ENCODE assay signal across 24 cellular contexts in genomic region chr5:112473989-112474388, GRCh38. TPM values are rescaled to one million over a fixed set of nuclear protein-coding genes. Genes with fewer than 3 reads are reported as not detected.
A peak's percentile ranks its signal among the peaks of the same experiment; 100 is the strongest.
DNase-seq lines count a peak whose midpoint lies in the region; ATAC-seq and TF ChIP-seq lines count a peak whose summit lies in the region.
"Had no signal": no experiment of that assay in that cellular context is flagged by ENCODE, and none has a peak within 500 bp of the region (broad histone marks: within the 10 kb centered on the region; RNA-seq: fewer than 3 reads in every experiment).

No MANE protein-coding gene starts in this region.

- H4K20me1 ChIP-seq in Karpas-422 (ENCODE audit: insufficient read depth, low read depth, low read length) (no peaks in the 10 kb centered on the region), smooth muscle cell (ENCODE audit: low read depth) (no peaks in the 10 kb centered on the region)
- H4K20me1 ChIP-seq: BLaER1 treated with 17β-estradiol and CSF1 and Interleukin-3, amounts not matched to agents 10 nM and 100 nM had no signal

- no peak overlapping the region for H3K4me2 ChIP-seq in Karpas-422 (ENCODE audit: low read depth, low read length, poor library complexity, severe bottlenecking)
- peak overlapping the region; percentile 21 for H3K4me2 ChIP-seq in smooth muscle cell
- H3K4me2 ChIP-seq: A549; BLaER1 treated with 17β-estradiol and CSF1 and Interleukin-3, amounts not matched to agents 10 nM and 100 nM had no signal

- H3K4me1 ChIP-seq in Karpas-422 (ENCODE audit: low read length): 0 out of 2 replicates have a peak, but pooled peaks cover 5% of the 10 kb centered on the region
- no peaks in the 10 kb centered on the region for H3K4me1 ChIP-seq in smooth muscle cell (ENCODE audit: low read depth)
- H3K4me1 ChIP-seq: A549; BE2C; BLaER1 treated with 17β-estradiol and CSF1 and Interleukin-3, amounts not matched to agents 10 nM and 100 nM had no signal

- intact Hi-C loops in Right ventricle myocardium superior (cut with DNase I) (no loop called here), left cardiac atrium (cut with DNase I) (no loop called here), dorsolateral prefrontal cortex (cut with DNase I) (no loop called here)

- peaks cover 36% of the 10 kb centered on the region for H3K4me1 Mint-ChIP-seq in mesothelial cell of epicardium
- H3K4me1 Mint-ChIP-seq: CD14-positive monocyte; CD8-positive, alpha-beta memory T cell had no signal

- WGBS in smooth muscle cell (ENCODE audit: low lambda C conversion rate): 24% methylated on average over 5 of the region's 5 CpGs

- no peaks in the 10 kb centered on the region for H3K79me2 ChIP-seq in Karpas-422 (ENCODE audit: low read length)
- no peaks in the 10 kb centered on the region for H3K79me2 ChIP-seq in smooth muscle cell (ENCODE audit: low read depth)

- no peak overlapping the region for H3K4me3 Mint-ChIP-seq in mesothelial cell of epicardium
- H3K4me3 Mint-ChIP-seq: CD14-positive monocyte; CD4-positive, alpha-beta T cell; CD8-positive, alpha-beta memory T cell; H9 had no signal

- H3K9me3 ChIP-seq in Karpas-422 (ENCODE audit: low read length) (no peaks in the 10 kb centered on the region), smooth muscle cell (replicated peaks; ENCODE audit: low read depth) (no peaks in the 10 kb centered on the region)
- H3K9me3 ChIP-seq: A549; BE2C; BLaER1 treated with 17β-estradiol and CSF1 and Interleukin-3, amounts not matched to agents 10 nM and 100 nM had no signal

- no peak for DNase-seq in Right ventricle myocardium superior
- DNase-seq in left cardiac atrium: no peak
- peak; percentile 7 for DNase-seq in Karpas-422
- no peak for DNase-seq in mesothelial cell of epicardium (ENCODE audit: low spot score in 2 of 2, unreplicated experiment in 2 of 2)
- DNase-seq in smooth muscle cell (lab: John Stamatoyannopoulos, UW; ENCODE audit: unreplicated experiment): no peak
- DNase-seq in dorsolateral prefrontal cortex: no peak
- DNase-seq: 8988T; ACHN; AML-193; BE2C; CD4-positive, alpha-beta T cell; CD8-positive, alpha-beta memory T cell; DMS 273 treated with DMSO at 0.1 percent for 48 hours; DMS79; EL; GDM1; GM23248; H9 had no signal

- H3K27me3 ChIP-seq in Karpas-422 (ENCODE audit: low read length): no peaks in the 10 kb centered on the region
- no peaks in the 10 kb centered on the region for H3K27me3 ChIP-seq in smooth muscle cell (ENCODE audit: low read depth)
- no peaks in the 10 kb centered on the region for H3K27me3 ChIP-seq in dorsolateral prefrontal cortex
- H3K27me3 ChIP-seq: BLaER1 treated with 17β-estradiol and CSF1 and Interleukin-3, amounts not matched to agents 10 nM and 100 nM had no signal

- H3K4me3 ChIP-seq in Karpas-422 (ENCODE audit: low read length): no peak overlapping the region
- no peak overlapping the region for H3K4me3 ChIP-seq in smooth muscle cell
- H3K4me3 ChIP-seq in dorsolateral prefrontal cortex: no peak overlapping the region
- H3K4me3 ChIP-seq: A549; BLaER1 treated with 17β-estradiol and CSF1 and Interleukin-3, amounts not matched to agents 10 nM and 100 nM; GM12878; GM23248 had no signal

- H2AFZ ChIP-seq in Karpas-422 (ENCODE audit: low read length): no peak overlapping the region
- H2AFZ ChIP-seq in smooth muscle cell (ENCODE audit: low read depth): peak overlapping the region; percentile 35
- H2AFZ ChIP-seq: GM23248 had no signal

- TF ChIP-seq CTCF in mesothelial cell of epicardium (IDR thresholded peaks at IDR 0.05; ENCODE audit: unreplicated experiment) (no peak), smooth muscle cell (IDR thresholded peaks at IDR 0.05; ENCODE audit: borderline replicate concordance, insufficient read depth, poor library complexity, severe bottlenecking) (no peak), dorsolateral prefrontal cortex (IDR thresholded peaks at IDR 0.05 in 54 of 56, conservative IDR thresholded peaks at IDR 0.05 in 2 of 56; ENCODE audit: low read depth in 1 of 56, partially characterized antibody in 56 of 56) (no peak)

- H3K27ac ChIP-seq in Karpas-422 (ENCODE audit: low read length): no peak overlapping the region
- no peak overlapping the region for H3K27ac ChIP-seq in smooth muscle cell (ENCODE audit: low read depth)
- no peak overlapping the region for H3K27ac ChIP-seq in dorsolateral prefrontal cortex
- H3K27ac ChIP-seq: A549; BLaER1 treated with 17β-estradiol and CSF1 and Interleukin-3, amounts not matched to agents 10 nM and 100 nM; GM23248 had no signal

- H3K9me3 Mint-ChIP-seq in mesothelial cell of epicardium: no peaks in the 10 kb centered on the region
- H3K9me3 Mint-ChIP-seq: CD4-positive, alpha-beta T cell; CD8-positive, alpha-beta memory T cell; H9 had no signal

- H3K9ac ChIP-seq in Karpas-422 (ENCODE audit: low read length): no peak overlapping the region
- H3K9ac ChIP-seq in smooth muscle cell (ENCODE audit: low read depth): no peak overlapping the region
- H3K9ac ChIP-seq: BLaER1 treated with 17β-estradiol and CSF1 and Interleukin-3, amounts not matched to agents 10 nM and 100 nM; GM23248 had no signal

- peak; percentile 64 for ATAC-seq in Right ventricle myocardium superior (ENCODE audit: poor library complexity)
- no peak for ATAC-seq in left cardiac atrium
- no peak for ATAC-seq in HG03432 (IDR thresholded peaks at IDR 0.05; ENCODE audit: unreplicated experiment)
- ATAC-seq: A549, GM12878, HCT116 had no signal

- no peaks in the 10 kb centered on the region for H3K36me3 Mint-ChIP-seq in mesothelial cell of epicardium
- H3K36me3 Mint-ChIP-seq: CD14-positive monocyte; CD8-positive, alpha-beta memory T cell had no signal

- no peaks in the 10 kb centered on the region for H3K27me3 Mint-ChIP-seq in mesothelial cell of epicardium (ENCODE audit: low read depth)

- no peaks in the 10 kb centered on the region for H3F3A ChIP-seq in smooth muscle cell (ENCODE audit: low read depth)

- H3K36me3 ChIP-seq in Karpas-422 (ENCODE audit: insufficient read depth, low read length) (no peaks in the 10 kb centered on the region), smooth muscle cell (ENCODE audit: low read depth) (no peaks in the 10 kb centered on the region)
- H3K36me3 ChIP-seq: BE2C; BLaER1 treated with 17β-estradiol and CSF1 and Interleukin-3, amounts not matched to agents 10 nM and 100 nM had no signal

- no peaks in the 10 kb centered on the region for H3K9me2 ChIP-seq in Karpas-422 (replicated peaks; ENCODE audit: insufficient read depth, low read length)

- peak overlapping the region; percentile 30 for H3K27ac Mint-ChIP-seq in mesothelial cell of epicardium
- H3K27ac Mint-ChIP-seq: CD14-positive monocyte; CD4-positive, alpha-beta T cell; CD8-positive, alpha-beta memory T cell; H9 had no signal

RNA-seq across cellular contexts. Expression of gene EPB41L4A, which starts 54.9 kb away (rescaled TPM):
- 20.5 TPM for total RNA-seq in Right ventricle myocardium superior
- 10 to 100 TPM; 28.5 to 31.1 TPM for total RNA-seq in left cardiac atrium
- total RNA-seq in Karpas-422 (2014; rRNA removed; shearing (Covaris generic); ENCODE audit: low replicate concordance): 0.63 and 1.3 TPM in 2 replicates
- 38.6 to 42.3 TPM (median 39.3 TPM) in 3 replicates for total RNA-seq in mesothelial cell of epicardium
- total RNA-seq in smooth muscle cell: 3.7 and 8.9 TPM in 2 replicates
- 2.9 and 3.8 TPM in 2 replicates for polyA plus RNA-seq in smooth muscle cell
- total RNA-seq in dorsolateral prefrontal cortex: 10 to 100 TPM in 106 of 120 experiments, 1 to 10 TPM in 14; 5.8 to 37.2 (median 15.9) TPM
